ENCODE assay signal across 14 cellular contexts in the genomic region with DNA sequence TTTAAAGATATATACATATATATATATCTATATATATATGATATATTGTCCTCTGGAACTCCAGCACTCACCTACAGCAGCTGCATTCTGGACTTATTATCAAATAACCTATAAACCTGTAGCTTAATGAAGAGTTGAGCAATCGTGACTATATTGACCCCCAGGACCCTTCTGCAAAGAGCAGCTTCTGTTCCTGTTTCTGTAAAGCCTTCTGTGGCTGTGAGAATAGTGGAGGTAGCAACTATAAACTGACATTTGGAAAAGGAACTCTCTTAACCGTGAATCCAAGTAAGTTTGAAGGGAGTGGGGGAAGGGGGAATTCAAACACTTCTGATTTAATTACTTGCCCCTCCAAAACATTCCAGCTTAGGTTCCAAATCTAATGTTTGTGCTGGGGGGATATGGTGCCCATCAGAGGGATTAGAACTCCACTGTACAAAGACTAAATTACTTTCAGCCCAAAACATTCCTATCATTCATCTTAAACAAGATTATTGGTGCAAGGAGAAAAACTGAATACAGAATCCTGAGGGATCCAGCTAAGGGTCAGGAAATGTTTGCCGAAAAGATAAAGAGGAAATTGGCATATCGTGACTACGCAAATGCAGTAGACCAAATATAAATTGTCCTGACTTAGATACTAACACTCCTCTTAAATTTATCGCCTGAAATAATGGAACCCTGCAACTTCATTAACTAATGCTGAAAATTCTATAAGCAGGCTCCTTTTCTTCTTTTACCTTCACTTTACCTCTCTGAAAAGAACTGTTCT.
DNase-seq lines count a peak whose midpoint lies in the region; ATAC-seq, FAIRE-seq and TF ChIP-seq lines count a peak whose summit lies in the region.
"Had no signal": no experiment of that assay in that cellular context is flagged by ENCODE, and none has a peak within 500 bp of the region (broad histone marks: within the 10 kb centered on the region; RNA-seq: fewer than 3 reads in every experiment).

No MANE protein-coding gene starts in this region.

- H3K36me3 ChIP-seq in mesendoderm (ENCODE audit: control insufficient read depth, insufficient read depth, low read length), result no peaks in the 10 kb centered on the region
- H3K36me3 ChIP-seq: thyroid gland had no signal

- no peak overlapping the region for H3K4ac ChIP-seq in mesendoderm (ENCODE audit: low read depth, low read length)

- peaks cover 8% of the 10 kb centered on the region for H3K4me1 Mint-ChIP-seq in T-helper 1 cell treated with Interleukin-12 subunit alpha and Interleukin-12 subunit beta and Interleukin-4 antibody, amounts not matched to agents 30 μg/mL and 1 μg/mL, for 36 hours (ENCODE audit: low read depth)
- H3K4me1 Mint-ChIP-seq in T-cell (peaks cover 0 to 34% (median 1%) of the 10 kb centered on the region in 3 donors), MCF 10A (ENCODE audit: insufficient read depth, unreplicated experiment) (no peaks in the 10 kb centered on the region)

- H2BK15ac ChIP-seq in mesendoderm (replicated peaks; ENCODE audit: low read depth), result peak overlapping the region; percentile 39

- no peak overlapping the region for H3K56ac ChIP-seq in mesendoderm (ENCODE audit: low read length)

- H3K79me2 ChIP-seq in mesendoderm (ENCODE audit: control insufficient read depth, insufficient read depth, low read length), result no peaks in the 10 kb centered on the region

- intact Hi-C loops in MCF 10A (cut with micrococcal nuclease), result no loop called here

- POLR2A ChIA-PET in T-cell (lab: Charles Lee) (interaction anchor here in 1 of 2 donors (0.6 to 1.1 kb wide), 2 partner anchors 10 kb away, joined by 3 to 4 read pairs; no protein-coding TSS in a partner anchor), MCF 10A (lab: Yijun Ruan, JAX) (no interaction called here)

- no peaks in the 10 kb centered on the region for H3K27me3 ChIP-seq in mesendoderm (ENCODE audit: insufficient read depth, low read length, poor library complexity)
- H3K27me3 ChIP-seq: thyroid gland had no signal

- H3K23ac ChIP-seq in mesendoderm (ENCODE audit: low read length), result no peak overlapping the region

- DNase-seq in T-helper 1 cell (no peak), GM19239 (ENCODE audit: insufficient read length, low spot score) (no peak), T-cell (no peak), mesendoderm (no peak), OCI-M2 (lab: John Stamatoyannopoulos, UW; ENCODE audit: unreplicated experiment) (no peak), MCF 10A (ENCODE audit: unreplicated experiment) (no peak)
- DNase-seq: 8988T, mesenchymal stem cell, NCI-H1436, NCI-H446 treated with DMSO at 0.1 percent for 48 hours, RPMI8226, thyroid gland had no signal

- no peak overlapping the region for H4K5ac ChIP-seq in mesendoderm (ENCODE audit: low read length)

- peak overlapping the region; percentile 81 for H3K27ac Mint-ChIP-seq in T-helper 1 cell treated with Interleukin-12 subunit alpha and Interleukin-12 subunit beta and Interleukin-4 antibody, amounts not matched to agents 30 μg/mL and 1 μg/mL, for 36 hours
- peak overlapping the region; percentile 92 to 93 for H3K27ac Mint-ChIP-seq in T-cell
- H3K27ac Mint-ChIP-seq in MCF 10A (ENCODE audit: low read depth, unreplicated experiment), result no peak overlapping the region

- H2BK5ac ChIP-seq in mesendoderm (ENCODE audit: low read length), result no peak overlapping the region

- H3K27me3 Mint-ChIP-seq in T-helper 1 cell treated with Interleukin-12 subunit alpha and Interleukin-12 subunit beta and Interleukin-4 antibody, amounts not matched to agents 30 μg/mL and 1 μg/mL, for 36 hours (ENCODE audit: low read depth), result no peaks in the 10 kb centered on the region
- H3K27me3 Mint-ChIP-seq in T-cell (no peaks in the 10 kb centered on the region), MCF 10A (ENCODE audit: insufficient read depth, unreplicated experiment) (peaks cover 86% of the 10 kb centered on the region)

- no peaks in the 10 kb centered on the region for H3K79me1 ChIP-seq in mesendoderm (ENCODE audit: low read length)

- peak overlapping the region; percentile 89 for H3K4me3 Mint-ChIP-seq in T-helper 1 cell treated with Interleukin-12 subunit alpha and Interleukin-12 subunit beta and Interleukin-4 antibody, amounts not matched to agents 30 μg/mL and 1 μg/mL, for 36 hours
- H3K4me3 Mint-ChIP-seq in T-cell (peak overlapping the region; percentile 66 to 87 (median 82)), MCF 10A (ENCODE audit: unreplicated experiment) (no peak overlapping the region)

- H3K18ac ChIP-seq in mesendoderm (ENCODE audit: low read length), result peak overlapping the region; percentile 81

- no peak overlapping the region for H2AK5ac ChIP-seq in mesendoderm (ENCODE audit: low read length)

- WGBS in mesendoderm (ENCODE audit: extremely low coverage, insufficient coverage, low lambda C conversion rate), result no CpG with 5 or more reads among the region's 6 CpGs

- no peak overlapping the region for H3K27ac ChIP-seq in mesendoderm (ENCODE audit: low read depth, low read length)
- H3K27ac ChIP-seq: thyroid gland had no signal

- H3K4me1 ChIP-seq in mesendoderm (ENCODE audit: control insufficient read depth, low read depth, low read length), result peaks cover 17% of the 10 kb centered on the region

- ATAC-seq in T-cell (replicated peaks in 1 of 4) (no peak), GM19395 (IDR thresholded peaks at IDR 0.05; ENCODE audit: unreplicated experiment) (no peak)

- H3K9ac ChIP-seq in mesendoderm (ENCODE audit: low read length), result no peak overlapping the region

- no peak overlapping the region for H4K8ac ChIP-seq in mesendoderm (ENCODE audit: low read depth, low read length)

- CTCF ChIA-PET in T-cell (lab: Charles Lee), result interaction anchor here in 1 of 2 donors (0.6 kb wide), 1 partner anchor 320 kb away, joined by 3 read pairs; no protein-coding TSS in a partner anchor
- CTCF ChIA-PET in MCF 10A (lab: Yijun Ruan, JAX), result interaction anchor here (0.6 to 16.0 kb wide), 4 partner anchors 10 to 335 kb away, joined by 3 to 233 read pairs (median 5); no protein-coding TSS in a partner anchor

- no peak overlapping the region for H3K4me3 ChIP-seq in mesendoderm (ENCODE audit: low read length)
- H3K4me3 ChIP-seq: thyroid gland had no signal

- no peak for TF ChIP-seq CTCF in MCF 10A (IDR thresholded peaks at IDR 0.05; ENCODE audit: unreplicated experiment)

- H3K36me3 Mint-ChIP-seq in T-helper 1 cell treated with Interleukin-12 subunit alpha and Interleukin-12 subunit beta and Interleukin-4 antibody, amounts not matched to agents 30 μg/mL and 1 μg/mL, for 36 hours (ENCODE audit: low read depth), result peaks cover 29% of the 10 kb centered on the region
- peaks cover 9% of the 10 kb centered on the region for H3K36me3 Mint-ChIP-seq in T-cell
- no peaks in the 10 kb centered on the region for H3K36me3 Mint-ChIP-seq in MCF 10A (ENCODE audit: insufficient read depth, unreplicated experiment)

- peak overlapping the region; percentile 48 for H2BK120ac ChIP-seq in mesendoderm (ENCODE audit: low read depth, low read length)

- no TSS peak for BruUV-seq in MCF 10A (replicated peaks; lab: Mats Ljungman, UMichigan)

- H3K9me3 Mint-ChIP-seq in T-helper 1 cell treated with Interleukin-12 subunit alpha and Interleukin-12 subunit beta and Interleukin-4 antibody, amounts not matched to agents 30 μg/mL and 1 μg/mL, for 36 hours, result no peaks in the 10 kb centered on the region
- H3K9me3 Mint-ChIP-seq in T-cell (no peaks in the 10 kb centered on the region), MCF 10A (ENCODE audit: unreplicated experiment) (no peaks in the 10 kb centered on the region)

- peak; percentile 70 for FAIRE-seq in GM19239 (lab: Jason Lieb, UNC)

- no peak overlapping the region for H3K4me2 ChIP-seq in mesendoderm (ENCODE audit: low read length)
